20 cellular contexts compared by ENCODE assay signal in the genomic region with DNA sequence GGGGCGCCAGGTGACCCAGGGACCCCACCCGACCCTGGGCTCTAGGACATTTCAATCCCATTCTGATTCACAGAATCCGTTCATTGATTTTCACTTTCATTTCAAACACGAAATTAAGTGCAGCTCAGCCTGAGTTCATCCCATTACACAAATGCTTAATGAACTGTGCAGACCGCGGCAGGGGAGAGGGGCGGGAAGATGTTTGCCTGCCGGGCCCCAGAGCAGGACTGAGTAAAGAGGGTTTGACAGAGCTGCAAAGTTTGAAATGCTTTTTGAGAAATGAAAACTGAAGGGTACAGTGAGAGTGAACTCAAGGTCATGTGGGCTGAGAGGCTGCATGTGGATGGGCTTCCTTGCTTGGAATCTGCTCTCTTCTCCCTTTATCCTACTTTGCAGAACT.
DNase-seq lines count a peak whose midpoint lies in the region; ATAC-seq, FAIRE-seq and TF ChIP-seq lines count a peak whose summit lies in the region.
"Had no signal": no experiment of that assay in that cellular context is flagged by ENCODE, and none has a peak within 500 bp of the region (broad histone marks: within the 10 kb centered on the region; RNA-seq: fewer than 3 reads in every experiment).

No MANE protein-coding gene starts in this region.

- H3K4me1 ChIP-seq in HepG2 (ENCODE audit: insufficient read depth, low read length) (peaks cover 23% of the 10 kb centered on the region), right lobe of liver (no peaks in the 10 kb centered on the region), upper lobe of right lung (no peaks in the 10 kb centered on the region), sigmoid colon (no peaks in the 10 kb centered on the region)
- H3K4me1 ChIP-seq: ascending aorta, colonic mucosa had no signal

- H3K9me3 ChIP-seq in HepG2 (ENCODE audit: low read length) (no peaks in the 10 kb centered on the region), right lobe of liver (no peaks in the 10 kb centered on the region), WERI-Rb-1 (ENCODE audit: severe bottlenecking) (no peaks in the 10 kb centered on the region), upper lobe of right lung (no peaks in the 10 kb centered on the region), sigmoid colon (no peaks in the 10 kb centered on the region)
- H3K9me3 ChIP-seq: ascending aorta, colonic mucosa, ovary had no signal

- H3K27ac ChIP-seq in HepG2 (ENCODE audit: extremely low read length, insufficient read depth, low read length): peak overlapping the region; percentile 34
- H3K27ac ChIP-seq in right lobe of liver: no peak overlapping the region
- H3K27ac ChIP-seq in WERI-Rb-1: no peak overlapping the region
- H3K27ac ChIP-seq in upper lobe of right lung: no peak overlapping the region
- H3K27ac ChIP-seq in sigmoid colon: no peak overlapping the region
- H3K27ac ChIP-seq: ascending aorta, colonic mucosa, ovary had no signal

- no TSS peak for BruUV-seq in HepG2 (replicated peaks; lab: Mats Ljungman, UMichigan)

- peak overlapping the region; percentile 9; the same call in 1 of the 2 replicates for H3K4me2 ChIP-seq in HepG2 (ENCODE audit: low read depth, low read length)

- ATAC-seq in HepG2: peak; percentile 55
- ATAC-seq in right lobe of liver: no peak
- no peak for ATAC-seq in upper lobe of right lung
- no peak for ATAC-seq in HG02973 (IDR thresholded peaks at IDR 0.05; ENCODE audit: unreplicated experiment)
- ATAC-seq: effector memory CD8-positive, alpha-beta T cell; left colon; naive thymus-derived CD4-positive, alpha-beta T cell; sciatic nerve had no signal

- no peaks in the 10 kb centered on the region for H3K79me2 ChIP-seq in HepG2 (ENCODE audit: insufficient read depth, low read length)

- no peak for TF ChIP-seq RAD21 in HepG2 (CRISPR knock-in tag; IDR thresholded peaks at IDR 0.05)

- no peak overlapping the region for H2AFZ ChIP-seq in HepG2 (ENCODE audit: low read length)

- intact Hi-C loops in HepG2 (cut with micrococcal nuclease; ENCODE audit: unreplicated experiment): no loop called here
- intact Hi-C loops in right lobe of liver (cut with DNase I): no loop called here
- intact Hi-C loops in upper lobe of right lung (cut with DNase I): no loop called here
- intact Hi-C loops in sigmoid colon (cut with DNase I): no loop called here

- in situ Hi-C loops in HepG2 (cut with HindIII; ENCODE audit: extremely low pct_ligation_motif_present, low pct_unique_long_range_greater_than_20kb): no loop called here

- H3K9ac ChIP-seq in HepG2 (ENCODE audit: insufficient read depth, low read depth, low read length): no peak overlapping the region

- FAIRE-seq in HepG2 (lab: Jason Lieb, UNC): peak; percentile 15
- FAIRE-seq: A204.1 had no signal

- no peak for TF ChIP-seq EP300 in HepG2 (IDR thresholded peaks at IDR 0.05; ENCODE audit: low read depth in 2 of 2, low read length in 2 of 2)
- no peak for TF ChIP-seq EP300 in HepG2 (CRISPR knock-in tag; IDR thresholded peaks at IDR 0.05; ENCODE audit: borderline replicate concordance)
- no peak for TF ChIP-seq EP300 in sigmoid colon (IDR thresholded peaks at IDR 0.05)

- H3K36me3 ChIP-seq in HepG2 (replicated peaks in 1 of 2; ENCODE audit: control insufficient read depth in 1 of 2, insufficient read depth in 2 of 2, low read length in 2 of 2) (peaks cover 14 to 45% of the 10 kb centered on the region in 2 experiments), right lobe of liver (no peaks in the 10 kb centered on the region), WERI-Rb-1 (peaks cover 35% of the 10 kb centered on the region), upper lobe of right lung (peaks cover 30% of the 10 kb centered on the region), sigmoid colon (peaks cover 8 to 99% (median 26%) of the 10 kb centered on the region in 4 donors)
- H3K36me3 ChIP-seq: colonic mucosa, ovary had no signal

- 59% methylated on average over 8 of the region's 8 CpGs for WGBS in HepG2 (ENCODE audit: low lambda C conversion rate)
- WGBS in right lobe of liver (ENCODE audit: insufficient coverage, low coverage, low lambda C conversion rate, missing lambda C conversion rate): 47% methylated on average over 8 of the region's 8 CpGs
- WGBS in sigmoid colon, 2 donors: 89 to 91% methylated on average over 8 of the region's 8 CpGs

- CTCF ChIA-PET in HepG2 (lab: Yijun Ruan, JAX; ENCODE audit: low intra/inter-chr PET ratio, low total read pairs): no interaction called here

- no peak for TF ChIP-seq CTCF in HepG2 (CRISPR knock-in tag; IDR thresholded peaks at IDR 0.05)
- no peak for TF ChIP-seq CTCF in right lobe of liver (IDR thresholded peaks at IDR 0.05)
- no peak for TF ChIP-seq CTCF in WERI-Rb-1 (IDR thresholded peaks at IDR 0.05; ENCODE audit: low read depth, low read length)
- TF ChIP-seq CTCF in upper lobe of right lung (IDR thresholded peaks at IDR 0.05): no peak
- no peak for TF ChIP-seq CTCF in sigmoid colon (IDR thresholded peaks at IDR 0.05)

- H3K4me3 ChIP-seq in HepG2 (replicated peaks in 1 of 3; ENCODE audit: insufficient read depth in 1 of 3, low read depth in 2 of 3, low read length in 3 of 3) (no peak overlapping the region), right lobe of liver (no peak overlapping the region), WERI-Rb-1 (ENCODE audit: low read depth, low read length) (no peak overlapping the region), upper lobe of right lung (peak overlapping the region; percentile 3), sigmoid colon (no peak overlapping the region)
- H3K4me3 ChIP-seq: colonic mucosa, ovary had no signal

- H3K27me3 ChIP-seq in HepG2 (ENCODE audit: control insufficient read depth in 1 of 2, insufficient read depth in 2 of 2, low read length in 2 of 2) (no peaks in the 10 kb centered on the region), right lobe of liver (no peaks in the 10 kb centered on the region), WERI-Rb-1 (ENCODE audit: insufficient read depth, low read depth, severe bottlenecking) (no peaks in the 10 kb centered on the region), upper lobe of right lung (no peaks in the 10 kb centered on the region), sigmoid colon (no peaks in the 10 kb centered on the region)
- H3K27me3 ChIP-seq: ascending aorta, colonic mucosa, ovary had no signal

- no peaks in the 10 kb centered on the region for H4K20me1 ChIP-seq in HepG2 (ENCODE audit: insufficient read depth, low read length)

- TF ChIP-seq POLR2A in HepG2 (IDR thresholded peaks at IDR 0.05; ENCODE audit: insufficient read depth in 1 of 2, low read depth in 2 of 2, low read length in 2 of 2): no peak
- no peak for TF ChIP-seq POLR2A in right lobe of liver (IDR thresholded peaks at IDR 0.05)
- no peak for TF ChIP-seq POLR2A in sigmoid colon (IDR thresholded peaks at IDR 0.05)

- DNase-seq in HepG2 (ENCODE audit: low spot score): no peak
- no peak for DNase-seq in right lobe of liver
- DNase-seq in WERI-Rb-1: peak; percentile 43
- peak; percentile 12 for DNase-seq in glomerular visceral epithelial cell (ENCODE audit: extremely low spot score)
- no peak for DNase-seq in upper lobe of right lung
- no peak for DNase-seq in sigmoid colon
- DNase-seq in NOMO-1 (lab: John Stamatoyannopoulos, UW; ENCODE audit: unreplicated experiment in 2 of 2): no peak
- DNase-seq: activated CD4-positive, alpha-beta T cell treated with anti-CD3 and anti-CD28 coated beads, Interleukin-2, amount 10 ng/mL, durations not matched to agents 7 days and 5 days; activated CD8-positive, alpha-beta memory T cell treated with anti-CD3 and anti-CD28 coated beads, Interleukin-2, amount 50 U/mL, for 4 hours; colonic mucosa; effector memory CD8-positive, alpha-beta T cell; H9; left colon; naive thymus-derived CD4-positive, alpha-beta T cell; NCI-H2029; ovary had no signal

- POLR2A ChIA-PET in HepG2 (lab: Yijun Ruan, JAX): interaction anchor here (2.9 kb wide), 1 partner anchor 20 kb away, joined by 8 read pairs; no protein-coding TSS in a partner anchor

TF ChIP-seq in HepG2, 621 proteins besides CTCF, POLR2A, EP300 and RAD21:
- TF ChIP-seq SALL1 (CRISPR knock-in tag; IDR thresholded peaks at IDR 0.05) (peak; percentile 27; the same call in 1 of the 2 replicates), ZNF569 (CRISPR knock-in tag; IDR thresholded peaks at IDR 0.05; ENCODE audit: borderline replicate concordance) (peak; percentile 43; the same call in 1 of the 2 replicates), ZNF431 (CRISPR knock-in tag; IDR thresholded peaks at IDR 0.05; ENCODE audit: borderline replicate concordance, low read depth) (no peak), ZNF766 (CRISPR knock-in tag; IDR thresholded peaks at IDR 0.05; ENCODE audit: borderline replicate concordance) (no peak), PCBP1 (IDR thresholded peaks at IDR 0.05; ENCODE audit: borderline replicate concordance, low read depth, low read length) (no peak), ZBTB38 (CRISPR knock-in tag; IDR thresholded peaks at IDR 0.05) (peak; percentile 55; the same call in 1 of the 2 replicates), SIX4 (CRISPR knock-in tag; IDR thresholded peaks at IDR 0.05) (no peak)
- TF ChIP-seq, protein P1, sequence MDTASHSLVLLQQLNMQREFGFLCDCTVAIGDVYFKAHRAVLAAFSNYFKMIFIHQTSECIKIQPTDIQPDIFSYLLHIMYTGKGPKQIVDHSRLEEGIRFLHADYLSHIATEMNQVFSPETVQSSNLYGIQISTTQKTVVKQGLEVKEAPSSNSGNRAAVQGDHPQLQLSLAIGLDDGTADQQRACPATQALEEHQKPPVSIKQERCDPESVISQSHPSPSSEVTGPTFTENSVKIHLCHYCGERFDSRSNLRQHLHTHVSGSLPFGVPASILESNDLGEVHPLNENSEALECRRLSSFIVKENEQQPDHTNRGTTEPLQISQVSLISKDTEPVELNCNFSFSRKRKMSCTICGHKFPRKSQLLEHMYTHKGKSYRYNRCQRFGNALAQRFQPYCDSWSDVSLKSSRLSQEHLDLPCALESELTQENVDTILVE (CRISPR knock-in tag; IDR thresholded peaks at IDR 0.05): no peak
- TF ChIP-seq, protein P2, sequence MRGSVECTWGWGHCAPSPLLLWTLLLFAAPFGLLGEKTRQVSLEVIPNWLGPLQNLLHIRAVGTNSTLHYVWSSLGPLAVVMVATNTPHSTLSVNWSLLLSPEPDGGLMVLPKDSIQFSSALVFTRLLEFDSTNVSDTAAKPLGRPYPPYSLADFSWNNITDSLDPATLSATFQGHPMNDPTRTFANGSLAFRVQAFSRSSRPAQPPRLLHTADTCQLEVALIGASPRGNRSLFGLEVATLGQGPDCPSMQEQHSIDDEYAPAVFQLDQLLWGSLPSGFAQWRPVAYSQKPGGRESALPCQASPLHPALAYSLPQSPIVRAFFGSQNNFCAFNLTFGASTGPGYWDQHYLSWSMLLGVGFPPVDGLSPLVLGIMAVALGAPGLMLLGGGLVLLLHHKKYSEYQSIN (CRISPR knock-in tag; IDR thresholded peaks at IDR 0.05; ENCODE audit: borderline replicate concordance): no peak
TF ChIP-seq in HepG2: peak in this region for 3.

Comparison
In these comparisons a context has a peak if more than half of its experiments do, and no peak if none do; other contexts are left out.
1. DNase-seq: peak in WERI-Rb-1 (single experiment) and glomerular visceral epithelial cell (single experiment); none in HepG2 (single experiment), right lobe of liver (0 of 3), upper lobe of right lung (single experiment), sigmoid colon (single experiment) and NOMO-1 (0 of 2).